16 cellular contexts compared by ENCODE assay signal in the genomic region with DNA sequence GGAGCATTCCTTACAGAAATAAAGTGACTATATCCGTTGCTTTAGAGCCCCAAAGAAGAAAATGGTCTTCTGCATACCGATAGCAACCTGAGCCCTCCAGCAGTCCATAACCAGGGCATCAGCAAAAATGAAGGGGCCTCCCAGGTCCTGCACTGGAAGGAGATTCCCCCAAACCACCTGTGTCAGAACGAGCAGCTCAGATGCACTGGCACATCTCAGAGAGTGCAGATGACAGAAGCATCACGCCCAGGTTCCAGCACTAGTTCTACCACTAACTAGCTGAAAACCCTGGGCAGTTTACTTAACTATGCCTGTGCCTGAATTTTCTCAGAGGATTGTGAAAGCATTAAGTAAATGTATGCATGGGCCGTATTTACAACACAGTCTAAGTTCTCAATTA.
DNase-seq lines count a peak whose midpoint lies in the region; TF ChIP-seq lines count a peak whose summit lies in the region.
"Had no signal": no experiment of that assay in that cellular context is flagged by ENCODE, and none has a peak within 500 bp of the region (broad histone marks: within the 10 kb centered on the region; RNA-seq: fewer than 3 reads in every experiment).

No MANE protein-coding gene starts in this region.

- no peak for TF ChIP-seq POLR2A in testis (IDR thresholded peaks at IDR 0.05)

- TF ChIP-seq CTCF in endodermal cell (conservative IDR thresholded peaks at IDR 0.05) = no peak
- TF ChIP-seq CTCF in testis (IDR thresholded peaks at IDR 0.05) = no peak

- no peak overlapping the region for H3K4me3 Mint-ChIP-seq in endodermal cell
- H3K4me3 Mint-ChIP-seq: B cell; CD4-positive, CD25-positive, alpha-beta regulatory T cell; CD8-positive, alpha-beta T cell had no signal

- no peaks in the 10 kb centered on the region for H3K36me3 Mint-ChIP-seq in endodermal cell (ENCODE audit: low read depth)
- H3K36me3 Mint-ChIP-seq: CD4-positive, CD25-positive, alpha-beta regulatory T cell; CD8-positive, alpha-beta T cell had no signal

- intact Hi-C loops in testis (cut with DNase I; ENCODE audit: low total_unique reads) = no loop called here

- no peak overlapping the region for H3K9ac ChIP-seq in endodermal cell (ENCODE audit: extremely low read depth, low read length, poor library complexity, severe bottlenecking)
- H3K9ac ChIP-seq: BLaER1 had no signal

- H3K36me3 ChIP-seq in endodermal cell (ENCODE audit: control insufficient read depth, insufficient read depth, low read length) (no peaks in the 10 kb centered on the region), testis (ENCODE audit: low read depth, missing control alignments) (no peaks in the 10 kb centered on the region)
- H3K36me3 ChIP-seq: BLaER1 had no signal

- H3K27ac Mint-ChIP-seq in endodermal cell = no peak overlapping the region
- H3K27ac Mint-ChIP-seq: B cell; CD4-positive, CD25-positive, alpha-beta regulatory T cell; CD8-positive, alpha-beta T cell had no signal

- 86 to 93% methylated on average over 2 to 4 of the region's 5 CpGs for WGBS in endodermal cell (ENCODE audit: insufficient coverage in 1 of 2, insufficient read length in 1 of 2), 2 experiments
- 85 to 86% methylated on average over 4 to 5 of the region's 5 CpGs for WGBS in testis, 2 donors

- H3K4me3 ChIP-seq in endodermal cell (ENCODE audit: low read length) (no peak overlapping the region), testis (no peak overlapping the region)
- H3K4me3 ChIP-seq: BLaER1 had no signal

- peak; percentile 13 for DNase-seq in activated CD8-positive, alpha-beta memory T cell treated with anti-CD3 and anti-CD28 coated beads for 24 hours
- no peak for DNase-seq in activated CD8-positive, alpha-beta memory T cell treated with anti-CD3 and anti-CD28 coated beads, Interleukin-2, amount 50 U/mL, for 4 hours
- peak; percentile 14 for DNase-seq in endodermal cell
- DNase-seq in mesenteric fat pad (ENCODE audit: low spot score) = peak; percentile 53
- no peak for DNase-seq in testis
- DNase-seq in mucosa of gallbladder (ENCODE audit: low spot score) = no peak
- DNase-seq: Caco-2; CD4-positive, CD25-positive, alpha-beta regulatory T cell; CD8-positive, alpha-beta T cell; DMS153; DND-41; GOT3 had no signal

- H3K4me1 ChIP-seq in endodermal cell (ENCODE audit: control insufficient read depth, insufficient read depth, low read length) (no peaks in the 10 kb centered on the region), testis (no peaks in the 10 kb centered on the region)
- H3K4me1 ChIP-seq: Caco-2 had no signal

- peaks cover 13% of the 10 kb centered on the region for H3K9me3 Mint-ChIP-seq in endodermal cell

- peaks cover 3% of the 10 kb centered on the region for H3K27me3 Mint-ChIP-seq in endodermal cell (ENCODE audit: insufficient read depth)
- H3K27me3 Mint-ChIP-seq: CD4-positive, CD25-positive, alpha-beta regulatory T cell had no signal

- no peaks in the 10 kb centered on the region for H3K4me1 Mint-ChIP-seq in endodermal cell
- H3K4me1 Mint-ChIP-seq: B cell; CD4-positive, CD25-positive, alpha-beta regulatory T cell had no signal

- H3K27me3 ChIP-seq in endodermal cell (ENCODE audit: control insufficient read depth, insufficient read depth, low read length, poor library complexity, severe bottlenecking) (no peaks in the 10 kb centered on the region), testis (no peaks in the 10 kb centered on the region)
- H3K27me3 ChIP-seq: BLaER1 had no signal

- peaks cover 9% of the 10 kb centered on the region for H3K9me3 ChIP-seq in endodermal cell (ENCODE audit: control insufficient read depth, low read length)
- no peaks in the 10 kb centered on the region for H3K9me3 ChIP-seq in testis
- H3K9me3 ChIP-seq: Caco-2 had no signal

- H3K27ac ChIP-seq in endodermal cell (ENCODE audit: low read depth, low read length) = no peak overlapping the region
- H3K27ac ChIP-seq in testis = no peak overlapping the region
- H3K27ac ChIP-seq: 22Rv1, BLaER1, C4-2B had no signal

Comparison
In these comparisons a context has a peak if more than half of its experiments do, and no peak if none do; other contexts are left out.
1. DNase-seq: peak in activated CD8-positive, alpha-beta memory T cell treated with anti-CD3 and anti-CD28 coated beads for 24 hours (single experiment), endodermal cell (single experiment) and mesenteric fat pad (single experiment); none in activated CD8-positive, alpha-beta memory T cell treated with anti-CD3 and anti-CD28 coated beads, Interleukin-2, amount 50 U/mL, for 4 hours (single experiment), testis (single experiment) and mucosa of gallbladder (single experiment).